Comparison of ENCODE assay signal across 1 cellular context in genomic region chr20:25293910-25294458, GRCh38.
TF ChIP-seq lines count a peak whose summit lies in the region.

No MANE protein-coding gene starts in this region.

TF ChIP-seq in GM12878, 131 proteins besides CTCF, POLR2A, EP300 and RAD21:
- no peak for TF ChIP-seq MEF2A (IDR thresholded peaks at IDR 0.05; ENCODE audit: insufficient read depth, low read depth, low read length)
- TF ChIP-seq PAX8 (IDR thresholded peaks at IDR 0.05): no peak
- peak; percentile 25 for TF ChIP-seq BCL3 (IDR thresholded peaks at IDR 0.05; ENCODE audit: borderline replicate concordance, insufficient read depth, low read depth, low read length, poor library complexity, severe bottlenecking)
- TF ChIP-seq TARDBP (IDR thresholded peaks at IDR 0.05; ENCODE audit: borderline replicate concordance): no peak
- TF ChIP-seq SIX5 (IDR thresholded peaks at IDR 0.05; ENCODE audit: low read depth, low read length, severe bottlenecking): no peak
